22 cellular contexts compared by ENCODE assay signal in the genomic region with DNA sequence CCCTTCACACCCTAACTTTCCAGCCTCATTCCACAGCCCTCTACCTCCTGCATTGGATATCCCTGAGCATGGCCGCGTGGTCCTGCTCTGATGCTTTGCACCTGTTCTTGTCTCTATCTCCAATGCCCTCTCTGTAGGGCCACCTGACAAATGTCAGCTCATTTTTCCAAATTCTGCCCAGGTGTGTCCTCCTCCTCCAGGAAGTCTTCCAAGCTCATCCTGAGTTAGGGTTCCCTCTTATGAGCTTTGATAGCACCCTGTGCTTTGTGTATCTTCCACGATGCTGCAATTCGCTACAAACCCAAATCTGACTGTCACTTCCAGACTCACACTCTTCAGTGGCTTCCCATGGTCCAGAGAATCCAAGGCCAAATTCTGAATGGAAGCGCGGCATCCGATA. TPM values are rescaled to one million over a fixed set of nuclear protein-coding genes. Genes with fewer than 3 reads are reported as not detected.
DNase-seq lines count a peak whose midpoint lies in the region; ATAC-seq, FAIRE-seq and TF ChIP-seq lines count a peak whose summit lies in the region.
"Had no signal": no experiment of that assay in that cellular context is flagged by ENCODE, and none has a peak within 500 bp of the region (broad histone marks: within the 10 kb centered on the region; RNA-seq: fewer than 3 reads in every experiment).

No MANE protein-coding gene starts in this region.

- 6% methylated on average over 7 of the region's 7 CpGs for WGBS in K562 (ENCODE audit: insufficient coverage, low coverage, missing lambda C conversion rate)
- 84% methylated on average over 7 of the region's 7 CpGs for WGBS in HepG2 (ENCODE audit: low lambda C conversion rate)
- 94% methylated on average over 7 of the region's 7 CpGs for WGBS in upper lobe of left lung, 2 donors

- H3K36me3 Mint-ChIP-seq in neural progenitor cell = no peaks in the 10 kb centered on the region
- H3K36me3 Mint-ChIP-seq: CD8-positive, alpha-beta T cell had no signal

- CTCF ChIA-PET in K562 (lab: Yijun Ruan, JAX; ENCODE audit: low intra/inter-chr PET ratio) = no interaction called here
- CTCF ChIA-PET in HepG2 (lab: Yijun Ruan, JAX; ENCODE audit: low intra/inter-chr PET ratio, low total read pairs) = no interaction called here

- peaks cover 3% of the 10 kb centered on the region for H3K9me3 ChIP-seq in K562 (replicated peaks; ENCODE audit: control insufficient read depth, insufficient read depth, low read depth, low read length)
- no peaks in the 10 kb centered on the region for H3K9me3 ChIP-seq in HepG2 (ENCODE audit: low read length)
- H3K9me3 ChIP-seq in neural progenitor cell (ENCODE audit: low read depth) = no peaks in the 10 kb centered on the region
- H3K9me3 ChIP-seq in upper lobe of left lung = no peaks in the 10 kb centered on the region
- H3K9me3 ChIP-seq: BLaER1 treated with 17β-estradiol and CSF1 and Interleukin-3, amounts not matched to agents 10 nM and 100 nM had no signal

- H3K4me3 Mint-ChIP-seq in neural progenitor cell = no peak overlapping the region
- H3K4me3 Mint-ChIP-seq: B cell; CD4-positive, alpha-beta T cell; CD8-positive, alpha-beta T cell had no signal

- TF ChIP-seq CTCF in K562 (IDR thresholded peaks at IDR 0.05 in 2 of 3, conservative IDR thresholded peaks at IDR 0.05 in 1 of 3; ENCODE audit: insufficient read depth in 2 of 3, low read depth in 1 of 3, low read length in 3 of 3) (no peak), HepG2 (CRISPR knock-in tag; IDR thresholded peaks at IDR 0.05) (no peak), neural progenitor cell (IDR thresholded peaks at IDR 0.05) (no peak), upper lobe of left lung (IDR thresholded peaks at IDR 0.05) (no peak)

- H3K9me1 ChIP-seq in K562 (ENCODE audit: control insufficient read depth, insufficient read depth, low read length) = no peaks in the 10 kb centered on the region

- H4K20me1 ChIP-seq in K562 (replicated peaks; ENCODE audit: control insufficient read depth, insufficient read depth, low read length) (no peaks in the 10 kb centered on the region), HepG2 (ENCODE audit: insufficient read depth, low read length) (no peaks in the 10 kb centered on the region; the same call in 1 of the 2 replicates), neural progenitor cell (ENCODE audit: low read depth) (no peaks in the 10 kb centered on the region)
- H4K20me1 ChIP-seq: BLaER1 treated with 17β-estradiol and CSF1 and Interleukin-3, amounts not matched to agents 10 nM and 100 nM had no signal

- H3K36me3 ChIP-seq in K562 (ENCODE audit: control insufficient read depth, insufficient read depth, low read length) = no peaks in the 10 kb centered on the region
- no peaks in the 10 kb centered on the region for H3K36me3 ChIP-seq in HepG2 (replicated peaks in 1 of 2; ENCODE audit: control insufficient read depth in 1 of 2, insufficient read depth in 2 of 2, low read length in 2 of 2)
- no peaks in the 10 kb centered on the region for H3K36me3 ChIP-seq in neural progenitor cell
- no peaks in the 10 kb centered on the region for H3K36me3 ChIP-seq in upper lobe of left lung
- H3K36me3 ChIP-seq: BLaER1 treated with 17β-estradiol and CSF1 and Interleukin-3, amounts not matched to agents 10 nM and 100 nM had no signal

- no peaks in the 10 kb centered on the region for H3K79me2 ChIP-seq in K562 (ENCODE audit: control insufficient read depth, insufficient read depth, low read length)
- H3K79me2 ChIP-seq in HepG2 (ENCODE audit: insufficient read depth, low read length) = no peaks in the 10 kb centered on the region
- no peaks in the 10 kb centered on the region for H3K79me2 ChIP-seq in neural progenitor cell (ENCODE audit: low read depth)

- H3K4me3 ChIP-seq in K562 = no peak overlapping the region
- H3K4me3 ChIP-seq in HepG2 (replicated peaks in 1 of 3; ENCODE audit: insufficient read depth in 1 of 3, low read depth in 2 of 3, low read length in 3 of 3) = no peak overlapping the region
- H3K4me3 ChIP-seq in neural progenitor cell = no peak overlapping the region
- no peak overlapping the region for H3K4me3 ChIP-seq in upper lobe of left lung
- H3K4me3 ChIP-seq: BLaER1 treated with 17β-estradiol and CSF1 and Interleukin-3, amounts not matched to agents 10 nM and 100 nM had no signal

- no peak for TF ChIP-seq POLR2A in K562 (conservative IDR thresholded peaks at IDR 0.05)
- TF ChIP-seq POLR2A in HepG2 (IDR thresholded peaks at IDR 0.05; ENCODE audit: insufficient read depth in 1 of 2, low read depth in 2 of 2, low read length in 2 of 2) = no peak
- no peak for TF ChIP-seq POLR2A in upper lobe of left lung (IDR thresholded peaks at IDR 0.05)

- peak overlapping the region; percentile 32 for H3K27ac Mint-ChIP-seq in neural progenitor cell
- H3K27ac Mint-ChIP-seq: B cell; CD4-positive, alpha-beta T cell; CD8-positive, alpha-beta T cell had no signal

- H3K27me3 ChIP-seq in K562 (ENCODE audit: control insufficient read depth in 2 of 2, insufficient read depth in 2 of 2, low read length in 2 of 2) (peaks cover 18 to 37% of the 10 kb centered on the region in 2 experiments), HepG2 (ENCODE audit: control insufficient read depth in 1 of 2, insufficient read depth in 2 of 2, low read length in 2 of 2) (no peaks in the 10 kb centered on the region), neural progenitor cell (no peaks in the 10 kb centered on the region), upper lobe of left lung (no peaks in the 10 kb centered on the region)
- H3K27me3 ChIP-seq: BLaER1 treated with 17β-estradiol and CSF1 and Interleukin-3, amounts not matched to agents 10 nM and 100 nM had no signal

- no peak for TF ChIP-seq EP300 in K562 (IDR thresholded peaks at IDR 0.05; ENCODE audit: low read length)
- no peak for TF ChIP-seq EP300 in HepG2 (IDR thresholded peaks at IDR 0.05; ENCODE audit: low read depth in 2 of 2, low read length in 2 of 2)
- no peak for TF ChIP-seq EP300 in HepG2 (CRISPR knock-in tag; IDR thresholded peaks at IDR 0.05; ENCODE audit: borderline replicate concordance)
- TF ChIP-seq EP300 in upper lobe of left lung (IDR thresholded peaks at IDR 0.05) = no peak

- H3K9ac ChIP-seq in K562 (ENCODE audit: insufficient read depth in 1 of 2, low read depth in 2 of 2, low read length in 2 of 2) (no peak overlapping the region), HepG2 (ENCODE audit: insufficient read depth, low read depth, low read length) (no peak overlapping the region), neural progenitor cell (no peak overlapping the region)
- H3K9ac ChIP-seq: BLaER1 treated with 17β-estradiol and CSF1 and Interleukin-3, amounts not matched to agents 10 nM and 100 nM had no signal

- FAIRE-seq in K562 (lab: Jason Lieb, UNC) (no peak), HepG2 (lab: Jason Lieb, UNC) (no peak)
- FAIRE-seq: A204.1, D721Med, G401.6, GM12891, GM19239 had no signal

- ATAC-seq in K562 = no peak
- ATAC-seq in HepG2 = peak; percentile 38; the same call in 2 of the 3 replicates
- no peak for ATAC-seq in upper lobe of left lung (ENCODE audit: low FRiP score in 2 of 2)
- ATAC-seq: CD8-positive, alpha-beta T cell had no signal

- no peaks in the 10 kb centered on the region for H3F3A ChIP-seq in neural progenitor cell (ENCODE audit: low read depth)

- H3K9me3 Mint-ChIP-seq in neural progenitor cell = peaks cover 4% of the 10 kb centered on the region
- H3K9me3 Mint-ChIP-seq: CD4-positive, alpha-beta T cell; CD8-positive, alpha-beta T cell had no signal

- peaks cover 9% of the 10 kb centered on the region for H3K4me1 Mint-ChIP-seq in neural progenitor cell

- POLR2A ChIA-PET in K562 (lab: Yijun Ruan, JAX) (interaction anchor here (1.3 kb wide), 1 partner anchor 15 kb away, joined by 5 read pairs; a partner anchor contains a TSS), HepG2 (lab: Yijun Ruan, JAX) (interaction anchor here (2.0 kb wide), 1 partner anchor 14 kb away, joined by 9 read pairs; a partner anchor contains a TSS)

- no peak for TF ChIP-seq RAD21 in K562 (CRISPR knock-in tag; conservative IDR thresholded peaks at IDR 0.05 in 1 of 2, IDR thresholded peaks at IDR 0.05 in 1 of 2)
- TF ChIP-seq RAD21 in HepG2 (CRISPR knock-in tag; IDR thresholded peaks at IDR 0.05) = no peak

- no TSS peak for BruUV-seq in K562 (replicated peaks; lab: Mats Ljungman, UMichigan)
- no TSS peak for BruUV-seq in HepG2 (replicated peaks; lab: Mats Ljungman, UMichigan)

- H3K27ac ChIP-seq in K562 (ENCODE audit: extremely low read depth, low read depth, low read length) = no peak overlapping the region
- H3K27ac ChIP-seq in HepG2 (ENCODE audit: extremely low read length, insufficient read depth, low read length) = no peak overlapping the region
- no peak overlapping the region for H3K27ac ChIP-seq in neural progenitor cell
- H3K27ac ChIP-seq in upper lobe of left lung = no peak overlapping the region
- H3K27ac ChIP-seq: BLaER1 treated with 17β-estradiol and CSF1 and Interleukin-3, amounts not matched to agents 10 nM and 100 nM; C4-2B had no signal

- no peak overlapping the region for H2AFZ ChIP-seq in K562 (ENCODE audit: low read depth, low read length)
- no peak overlapping the region for H2AFZ ChIP-seq in HepG2 (ENCODE audit: low read length)
- no peak overlapping the region for H2AFZ ChIP-seq in neural progenitor cell (replicated peaks)

- H3K27me3 Mint-ChIP-seq in neural progenitor cell (ENCODE audit: insufficient read depth, low read depth) = peaks cover 2% of the 10 kb centered on the region

- H3K4me1 ChIP-seq in K562 (replicated peaks in 1 of 2; ENCODE audit: control insufficient read depth in 2 of 2, insufficient read depth in 2 of 2, low read length in 2 of 2) = no peaks in the 10 kb centered on the region
- peaks cover 22% of the 10 kb centered on the region for H3K4me1 ChIP-seq in HepG2 (ENCODE audit: insufficient read depth, low read length)
- no peaks in the 10 kb centered on the region for H3K4me1 ChIP-seq in neural progenitor cell
- no peaks in the 10 kb centered on the region for H3K4me1 ChIP-seq in upper lobe of left lung
- H3K4me1 ChIP-seq: BLaER1 treated with 17β-estradiol and CSF1 and Interleukin-3, amounts not matched to agents 10 nM and 100 nM; Caco-2 had no signal

- DNase-seq in K562 (ENCODE audit: extremely low read depth in 1 of 4, low spot score in 3 of 4) = no peak
- DNase-seq in HepG2 (ENCODE audit: low spot score) = no peak
- DNase-seq in neural progenitor cell (ENCODE audit: low spot score) = no peak
- no peak for DNase-seq in NCI-H2081 treated with DMSO at 0.1 percent for 48 hours (lab: John Stamatoyannopoulos, UW)
- DNase-seq in upper lobe of left lung = no peak
- no peak for DNase-seq in NCI-H2107 (lab: John Stamatoyannopoulos, UW)
- DNase-seq: 8988T; AML-193; Caco-2; Calu3; CD4-positive, alpha-beta T cell; CD8-positive, alpha-beta T cell; DMS79 treated with DMSO at 0.1 percent for 48 hours; GF-D8 had no signal

- H3K4me2 ChIP-seq in K562 (ENCODE audit: insufficient read depth, low read length) (no peak overlapping the region), HepG2 (ENCODE audit: low read depth, low read length) (no peak overlapping the region; the same call in 1 of the 2 replicates), neural progenitor cell (no peak overlapping the region)
- H3K4me2 ChIP-seq: BLaER1 treated with 17β-estradiol and CSF1 and Interleukin-3, amounts not matched to agents 10 nM and 100 nM had no signal

- in situ Hi-C loops in K562 (cut with MboI) = no loop called here
- in situ Hi-C loops in HepG2 (cut with HindIII; ENCODE audit: extremely low pct_ligation_motif_present, low pct_unique_long_range_greater_than_20kb) = no loop called here

- intact Hi-C loops in K562 (cut with micrococcal nuclease) = no loop called here
- intact Hi-C loops in HepG2 (cut with micrococcal nuclease; ENCODE audit: unreplicated experiment) = no loop called here

RNA-seq across cellular contexts. Expression of a gene that starts 14.7 kb away (rescaled TPM):
- total RNA-seq in K562 (2011; cell fraction: chromatin; rRNA removed; ENCODE audit: low replicate concordance) = 36.2 and 46.3 TPM in 2 replicates
- 20.3 and 25.4 TPM in 2 replicates for total RNA-seq in K562 (2011; cell fraction: nucleolus; rRNA removed)
- total RNA-seq in K562 (2011; cell fraction: nucleoplasm; rRNA removed) = 36.7 and 64.9 TPM in 2 replicates
- 12.1 and 20.9 TPM in 2 replicates for total RNA-seq in K562 (2014; rRNA removed)
- total RNA-seq in K562 (2014; rRNA removed; fragmentation: Illumina TruSeq; extraction: Trizol) = 17.6 and 20.0 TPM in 2 replicates
- 21.2 and 22.4 TPM in 2 replicates for total RNA-seq in K562 (2015; rRNA removed; fragmentation: Illumina TruSeq; extraction: Trizol)
- 28.0 and 28.2 TPM in 2 replicates for total RNA-seq in K562 (2021)
- 29.9 and 34.9 TPM in 2 replicates for polyA plus RNA-seq in K562 (2011; rRNA removed)
- polyA plus RNA-seq in K562 (2011; cell fraction: cytosol; rRNA removed) = 22.9 and 25.7 TPM in 2 replicates
- polyA plus RNA-seq in K562 (2011; cell fraction: nucleus; rRNA removed) = 22.4 and 26.3 TPM in 2 replicates
- polyA plus RNA-seq in K562 (2012) = 12.9 and 15.5 TPM in 2 replicates
- polyA plus RNA-seq in K562 (2014; fragmentation: Illumina TruSeq; extraction: Trizol) = 18.1 and 20.4 TPM in 2 replicates
- 1 to 10 TPM; 6.1 to 7.0 TPM for polyA plus RNA-seq in K562 (2014; fragmentation: Nextera tagmentation; extraction: Ambion mirVana)
- polyA plus RNA-seq in K562 (2014; rRNA removed) = 10.0 and 20.4 TPM in 2 replicates
- polyA minus RNA-seq in K562 (2011; rRNA and poly(A)+ RNA removed) = 46.0 and 51.7 TPM in 2 replicates
- polyA minus RNA-seq in K562 (2011; cell fraction: cytosol; rRNA and poly(A)+ RNA removed) = 21.2 and 31.0 TPM in 2 replicates
- 10.8 and 16.6 TPM in 2 replicates for polyA minus RNA-seq in K562 (2011; cell fraction: nucleus; rRNA and poly(A)+ RNA removed)
- 10.8 and 17.1 TPM in 2 replicates for total RNA-seq in HepG2 (2016; rRNA removed; fragmentation: Illumina TruSeq; extraction: Trizol)
- total RNA-seq in HepG2 (2016; cell fraction: cytosol; rRNA removed; fragmentation: Illumina TruSeq; extraction: Trizol; ENCODE audit: low read depth) = 1.7 and 2.6 TPM in 2 replicates
- total RNA-seq in HepG2 (2016; cell fraction: insoluble cytoplasmic fraction; rRNA removed; fragmentation: Illumina TruSeq; extraction: Trizol) = 10.6 and 17.5 TPM in 2 replicates
- 6.0 and 6.2 TPM in 2 replicates for total RNA-seq in HepG2 (2016; cell fraction: membrane; rRNA removed; fragmentation: Illumina TruSeq; extraction: Trizol)
- total RNA-seq in HepG2 (2016; cell fraction: nucleus; rRNA removed; fragmentation: Illumina TruSeq; extraction: Trizol) = 20.5 and 23.5 TPM in 2 replicates
- polyA plus RNA-seq in HepG2 (2011; rRNA removed) = 13.2 and 17.8 TPM in 2 replicates
- 9.1 and 10.5 TPM in 2 replicates for polyA plus RNA-seq in HepG2 (2011; cell fraction: cytosol; rRNA removed)
- 17.4 and 25.2 TPM in 2 replicates for polyA plus RNA-seq in HepG2 (2011; cell fraction: nucleus; rRNA removed)
- 8.8 and 9.4 TPM in 2 replicates for polyA plus RNA-seq in HepG2 (2012)
- 2.2 and 3.0 TPM in 2 replicates for polyA plus RNA-seq in HepG2 (2016; cell fraction: cytosol; fragmentation: Illumina TruSeq; extraction: Trizol; ENCODE audit: low read depth)
- 9.1 and 9.9 TPM in 2 replicates for polyA plus RNA-seq in HepG2 (2016; cell fraction: insoluble cytoplasmic fraction; fragmentation: Illumina TruSeq; extraction: Trizol; ENCODE audit: low read depth)
- polyA plus RNA-seq in HepG2 (2016; cell fraction: membrane; fragmentation: Illumina TruSeq; extraction: Trizol; ENCODE audit: low read depth) = 3.4 and 3.9 TPM in 2 replicates
- 40.7 and 42.9 TPM in 2 replicates for polyA plus RNA-seq in HepG2 (2016; cell fraction: nucleus; fragmentation: Illumina TruSeq; extraction: Trizol; ENCODE audit: insufficient read depth, low read depth)
- 30.7 and 61.9 TPM in 2 replicates for polyA minus RNA-seq in HepG2 (2011; rRNA and poly(A)+ RNA removed; ENCODE audit: low replicate concordance)
- 8.2 and 14.1 TPM in 2 replicates for polyA minus RNA-seq in HepG2 (2011; cell fraction: cytosol; rRNA and poly(A)+ RNA removed)
- polyA minus RNA-seq in HepG2 (2011; cell fraction: nucleus; rRNA and poly(A)+ RNA removed) = 18.3 and 24.1 TPM in 2 replicates
- 25.9 and 32.0 TPM in 2 replicates for total RNA-seq in neural progenitor cell (ENCODE audit: low replicate concordance)
- total RNA-seq in upper lobe of left lung = 10 to 100 TPM in 3 of 6 donors, 1 to 10 TPM in 3; 1.8 to 16.8 (median 11.2) TPM
